Comparison of ENCODE assay signal across 22 cellular contexts in genomic region chr2:121803503-121803902, GRCh38. TPM values are rescaled to one million over a fixed set of nuclear protein-coding genes. Genes with fewer than 3 reads are reported as not detected.
A peak's percentile ranks its signal among the peaks of the same experiment; 100 is the strongest.
DNase-seq lines count a peak whose midpoint lies in the region; ATAC-seq and TF ChIP-seq lines count a peak whose summit lies in the region.
"Had no signal": no experiment of that assay in that cellular context is flagged by ENCODE, and none has a peak within 500 bp of the region (broad histone marks: within the 10 kb centered on the region; RNA-seq: fewer than 3 reads in every experiment).

No MANE protein-coding gene starts in this region.

- H3K9me3 Mint-ChIP-seq in naive B cell (peaks cover 7 to 23% (median 13%) of the 10 kb centered on the region in 7 donors), mesothelial cell of epicardium (peaks cover 8% of the 10 kb centered on the region)

- peak overlapping the region; percentile 98 for H3K27ac ChIP-seq in OCI-LY1 (ENCODE audit: low read depth, low read length, poor library complexity, severe bottlenecking)
- H3K27ac ChIP-seq in heart right ventricle: no peak overlapping the region
- H3K27ac ChIP-seq: 22Rv1, WERI-Rb-1 had no signal

- peak; percentile 51 for DNase-seq in DMS153 (lab: John Stamatoyannopoulos, UW)
- DNase-seq in DMS153 treated with DMSO at 0.1 percent for 48 hours (lab: John Stamatoyannopoulos, UW; ENCODE audit: unreplicated experiment): no peak
- DNase-seq in NB4 (ENCODE audit: low read depth): peak; percentile 18
- DNase-seq in naive B cell: no peak
- no peak for DNase-seq in RKO (ENCODE audit: low spot score)
- DNase-seq in heart right ventricle: no peak
- no peak for DNase-seq in mesothelial cell of epicardium (ENCODE audit: low spot score in 2 of 2, unreplicated experiment in 2 of 2)
- DNase-seq: activated CD8-positive, alpha-beta memory T cell treated with anti-CD3 and anti-CD28 coated beads for 24 hours; caudate nucleus; effector CD4-positive, alpha-beta T cell; EL; mesenchymal stem cell; stimulated activated CD4-positive, alpha-beta T cell treated with anti-CD3 and anti-CD28 coated beads, Interleukin-15, amount 100 ng/mL, for 24 hours; stimulated activated naive CD8-positive, alpha-beta T cell treated with anti-CD3 and anti-CD28 coated beads, Interleukin-15, Interleukin-2, amounts not matched to agents 100 U/mL and 50 U/mL, for 24 hours; T-helper 1 cell; WERI-Rb-1 had no signal

- no peaks in the 10 kb centered on the region for H3K27me3 ChIP-seq in OCI-LY1 (ENCODE audit: insufficient read depth, low read length)
- H3K27me3 ChIP-seq in heart right ventricle: peaks cover 0 to 5% (median 0%) of the 10 kb centered on the region in 7 donors

- WGBS in heart right ventricle, 2 donors: 73 to 80% methylated on average over 2 of the region's 2 CpGs

- H3K36me3 Mint-ChIP-seq in naive B cell: peaks cover 0 to 10% of the 10 kb centered on the region in 2 donors
- no peaks in the 10 kb centered on the region for H3K36me3 Mint-ChIP-seq in mesothelial cell of epicardium
- H3K36me3 Mint-ChIP-seq: CD14-positive monocyte, type B pancreatic cell had no signal

- H3K79me2 ChIP-seq in OCI-LY1 (ENCODE audit: insufficient read depth, low read length): no peaks in the 10 kb centered on the region

- intact Hi-C loops in heart right ventricle (cut with DNase I): no loop called here

- no peaks in the 10 kb centered on the region; the same call in 1 of the 2 replicates for H3K36me3 ChIP-seq in OCI-LY1 (ENCODE audit: insufficient read depth, low read length)
- no peaks in the 10 kb centered on the region for H3K36me3 ChIP-seq in heart right ventricle
- H3K36me3 ChIP-seq: WERI-Rb-1 had no signal

- H4K20me1 ChIP-seq in OCI-LY1 (ENCODE audit: insufficient read depth, low read length): no peaks in the 10 kb centered on the region

- peak overlapping the region in 5 of 8 donors; percentile 12 to 83 (median 66) for H3K4me3 Mint-ChIP-seq in naive B cell
- no peak overlapping the region for H3K4me3 Mint-ChIP-seq in mesothelial cell of epicardium
- H3K4me3 Mint-ChIP-seq: activated T-helper 17 cell treated with anti-CD3 and anti-CD28 coated beads, Interleukin-2, amount 50 U/mL, for 72 hours; CD14-positive monocyte; type B pancreatic cell had no signal

- H3K9me3 ChIP-seq in OCI-LY1 (ENCODE audit: low read length): peaks cover 5% of the 10 kb centered on the region
- peaks cover 0 to 25% (median 11%) of the 10 kb centered on the region in 11 donors for H3K9me3 ChIP-seq in heart right ventricle

- no peak for TF ChIP-seq CTCF in NB4 (IDR thresholded peaks at IDR 0.05; ENCODE audit: low read depth, low read length)
- no peak for TF ChIP-seq CTCF in OCI-LY1 (IDR thresholded peaks at IDR 0.05; ENCODE audit: low read length)
- TF ChIP-seq CTCF in heart right ventricle (IDR thresholded peaks at IDR 0.05): no peak
- no peak for TF ChIP-seq CTCF in mesothelial cell of epicardium (IDR thresholded peaks at IDR 0.05; ENCODE audit: unreplicated experiment)

- H3K4me2 ChIP-seq in OCI-LY1 (ENCODE audit: low read length): peak overlapping the region; percentile 77

- peaks cover 39% of the 10 kb centered on the region for H3K4me1 ChIP-seq in OCI-LY1 (ENCODE audit: insufficient read depth, low read length, severe bottlenecking)
- peaks cover 0 to 4% (median 0%) of the 10 kb centered on the region in 9 donors for H3K4me1 ChIP-seq in heart right ventricle

- H3K4me3 ChIP-seq in NB4 (ENCODE audit: low read depth, low read length): no peak overlapping the region
- H3K4me3 ChIP-seq in OCI-LY1 (ENCODE audit: low read depth, low read length, poor library complexity, severe bottlenecking): peak overlapping the region; percentile 44
- no peak overlapping the region for H3K4me3 ChIP-seq in heart right ventricle

- H3F3A ChIP-seq in OCI-LY1 (ENCODE audit: insufficient read depth, low read length): peaks cover 7% of the 10 kb centered on the region; the same call in 1 of the 2 replicates

- no peak for TF ChIP-seq POLR2A in NB4 (IDR thresholded peaks at IDR 0.05; ENCODE audit: extremely low read depth, insufficient read length)

- H3K9me2 ChIP-seq in OCI-LY1 (ENCODE audit: low read depth, low read length): no peaks in the 10 kb centered on the region

- ATAC-seq in naive B cell (ENCODE audit: low read depth in 2 of 2): peak; percentile 23 to 62
- no peak for ATAC-seq in heart right ventricle
- ATAC-seq: activated T-helper 17 cell treated with anti-CD3 and anti-CD28 coated beads, Interleukin-2, amount 50 U/mL, for 72 hours; HCT116; stimulated activated naive CD8-positive, alpha-beta T cell treated with anti-CD3 and anti-CD28 coated beads, Interleukin-15, Interleukin-2, amounts not matched to agents 100 U/mL and 50 U/mL, for 24 hours had no signal

- peak overlapping the region; percentile 63 for H3K9ac ChIP-seq in OCI-LY1 (ENCODE audit: low read length)

- no peaks in the 10 kb centered on the region for H3K27me3 Mint-ChIP-seq in naive B cell
- H3K27me3 Mint-ChIP-seq in mesothelial cell of epicardium (ENCODE audit: low read depth): peaks cover 37% of the 10 kb centered on the region

- H3K27ac Mint-ChIP-seq in naive B cell (peak overlapping the region in 5 of 6 donors; percentile 43 to 78 (median 51)), mesothelial cell of epicardium (no peak overlapping the region)
- H3K27ac Mint-ChIP-seq: activated T-helper 17 cell treated with anti-CD3 and anti-CD28 coated beads, Interleukin-2, amount 50 U/mL, for 72 hours; CD14-positive monocyte; type B pancreatic cell had no signal

- H3K4me1 Mint-ChIP-seq in naive B cell (peaks cover 9 to 21% (median 19%) of the 10 kb centered on the region in 3 donors), mesothelial cell of epicardium (peaks cover 11% of the 10 kb centered on the region)
- H3K4me1 Mint-ChIP-seq: activated T-helper 17 cell treated with anti-CD3 and anti-CD28 coated beads, Interleukin-2, amount 50 U/mL, for 72 hours had no signal

- H2AFZ ChIP-seq in OCI-LY1 (ENCODE audit: low read length): no peak overlapping the region

RNA-seq across cellular contexts. Expression of gene TSN, which starts 48.1 kb away (rescaled TPM):
- 100 to 1,000 TPM in 1 of 6 donors, 10 to 100 TPM in 5; 81.3 to 116 (median 85.6) TPM for polyA plus RNA-seq in naive B cell (ENCODE audit: low read depth in 6 of 6)
- total RNA-seq in heart right ventricle: 10 to 100 TPM; 32.5 to 54.4 (median 48.7) TPM
- polyA plus RNA-seq in heart right ventricle: 10 to 100 TPM; 15.3 to 25.8 TPM
- 60.4 to 63.4 TPM (median 63.1 TPM) in 3 replicates for total RNA-seq in mesothelial cell of epicardium

Comparison
In these comparisons a context has a peak if more than half of its experiments do, and no peak if none do; other contexts are left out.
1. DNase-seq: peak in DMS153 (single experiment) and NB4 (single experiment); none in DMS153 treated with DMSO at 0.1 percent for 48 hours (single experiment), naive B cell (single experiment), RKO (single experiment), heart right ventricle (0 of 2) and mesothelial cell of epicardium (0 of 2).
2. ATAC-seq: peak in naive B cell (2 of 2); none in heart right ventricle (0 of 8).